1 cellular context compared by ENCODE assay signal in genomic region chr3:16058511-16058910, GRCh38.
TF ChIP-seq lines count a peak whose summit lies in the region.

No MANE protein-coding gene starts in this region.

TF ChIP-seq in SK-N-SH, 30 proteins besides CTCF, POLR2A, EP300 and RAD21 (continued from another document):
- TF ChIP-seq USF1 (IDR thresholded peaks at IDR 0.05; ENCODE audit: borderline replicate concordance, low read depth) (no peak), TAF1 (IDR thresholded peaks at IDR 0.05; ENCODE audit: borderline replicate concordance, low read depth, low read length) (no peak), NFIC (IDR thresholded peaks at IDR 0.05; ENCODE audit: borderline replicate concordance) (no peak), ZBTB33 (IDR thresholded peaks at IDR 0.05; ENCODE audit: borderline replicate concordance, low read depth) (no peak), RXRA (IDR thresholded peaks at IDR 0.05; ENCODE audit: borderline replicate concordance, low read depth) (no peak), YY1 (IDR thresholded peaks at IDR 0.05; ENCODE audit: low read depth) (no peak)
